11 cellular contexts compared by ENCODE assay signal in the genomic region with DNA sequence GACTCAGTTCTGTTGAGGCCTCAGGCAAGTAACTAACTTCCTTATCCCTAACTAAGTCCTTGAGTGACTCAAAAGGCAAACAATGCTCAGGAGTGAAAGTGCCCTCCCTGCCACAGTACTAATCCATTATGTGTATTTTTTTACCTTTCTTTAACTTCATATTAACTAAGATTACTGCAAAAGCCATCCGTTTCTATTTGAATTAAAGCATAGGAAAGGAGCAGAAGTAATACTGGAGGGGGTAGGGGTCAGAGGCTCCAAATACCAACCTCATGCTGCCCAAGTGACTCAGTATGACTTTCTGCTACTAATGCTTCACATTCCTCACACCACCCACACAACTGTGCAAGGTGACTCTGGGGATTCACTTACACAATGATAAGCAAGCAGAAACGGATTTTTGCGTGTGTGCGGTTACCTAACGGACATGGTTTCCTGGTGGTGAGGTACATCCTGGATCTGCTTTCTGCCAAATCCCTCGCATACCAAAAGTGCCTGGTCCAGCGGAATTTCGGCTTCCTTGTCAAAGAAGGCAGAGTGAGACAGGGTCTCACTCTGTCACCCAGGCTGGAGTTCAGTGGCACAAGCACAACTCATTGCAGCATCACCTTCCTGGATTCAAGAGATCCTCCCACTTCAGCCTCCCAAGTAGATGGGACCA. TPM values are rescaled to one million over a fixed set of nuclear protein-coding genes. Genes with fewer than 3 reads are reported as not detected.
DNase-seq lines count a peak whose midpoint lies in the region; ATAC-seq and TF ChIP-seq lines count a peak whose summit lies in the region.
"Had no signal": no experiment of that assay in that cellular context is flagged by ENCODE, and none has a peak within 500 bp of the region (broad histone marks: within the 10 kb centered on the region; RNA-seq: fewer than 3 reads in every experiment).

No MANE protein-coding gene starts in this region.

- H3K4me3 ChIP-seq in gastroesophageal sphincter (no peak overlapping the region), dorsolateral prefrontal cortex (no peak overlapping the region)

- DNase-seq in activated naive CD4-positive, alpha-beta T cell treated with anti-CD3 and anti-CD28 coated beads for 36 hours, result peak; percentile 46
- no peak for DNase-seq in activated naive CD4-positive, alpha-beta T cell treated with anti-CD3 and anti-CD28 coated beads, Interleukin-2, amount 50 U/mL, for 16 hours
- peak; percentile 77 for DNase-seq in SW480 (ENCODE audit: low spot score)
- peak; percentile 80 for DNase-seq in stromal cell of bone marrow (ENCODE audit: low read depth)
- DNase-seq in dorsolateral prefrontal cortex, result no peak
- no peak for DNase-seq in NCI-H1048 (lab: John Stamatoyannopoulos, UW)
- DNase-seq: CD4-positive, alpha-beta memory T cell; hippocampal formation had no signal

- TF ChIP-seq CTCF in gastroesophageal sphincter (IDR thresholded peaks at IDR 0.05) (no peak), dorsolateral prefrontal cortex (IDR thresholded peaks at IDR 0.05 in 54 of 56, conservative IDR thresholded peaks at IDR 0.05 in 2 of 56; ENCODE audit: low read depth in 1 of 56, partially characterized antibody in 56 of 56) (no peak)

- no peak for ATAC-seq in gastroesophageal sphincter
- ATAC-seq in HG02623 (IDR thresholded peaks at IDR 0.05; ENCODE audit: unreplicated experiment), result no peak

- H3K27ac Mint-ChIP-seq in activated naive CD4-positive, alpha-beta T cell treated with anti-CD3 and anti-CD28 coated beads for 36 hours, result no peak overlapping the region
- H3K27ac Mint-ChIP-seq: activated T-helper 2 cell treated with anti-CD3 and anti-CD28 coated beads, Interferon-gamma antibody, Interleukin-2, Interleukin-4, amounts not matched to agents 10 μg/mL and 5 μg/mL and 100 μg/mL, durations not matched to agents 14 hours and 24 hours and 36 hours; CD4-positive, alpha-beta memory T cell had no signal

- H3K4me3 Mint-ChIP-seq in activated naive CD4-positive, alpha-beta T cell treated with anti-CD3 and anti-CD28 coated beads for 36 hours, result no peak overlapping the region
- H3K4me3 Mint-ChIP-seq: CD4-positive, alpha-beta memory T cell had no signal

- peaks cover 3% of the 10 kb centered on the region for H3K4me1 Mint-ChIP-seq in activated naive CD4-positive, alpha-beta T cell treated with anti-CD3 and anti-CD28 coated beads for 36 hours (ENCODE audit: low read depth)
- H3K4me1 Mint-ChIP-seq: CD4-positive, alpha-beta memory T cell had no signal

- no peaks in the 10 kb centered on the region for H3K27me3 Mint-ChIP-seq in activated naive CD4-positive, alpha-beta T cell treated with anti-CD3 and anti-CD28 coated beads for 36 hours (ENCODE audit: low read depth)
- H3K27me3 Mint-ChIP-seq: CD4-positive, alpha-beta memory T cell had no signal

- peaks cover 0 to 27% of the 10 kb centered on the region in 2 donors for H3K36me3 ChIP-seq in gastroesophageal sphincter

- no peaks in the 10 kb centered on the region for H3K9me3 ChIP-seq in gastroesophageal sphincter

- H3K27ac ChIP-seq in gastroesophageal sphincter (peak overlapping the region in 3 of 4 donors; percentile 8 to 68 (median 13)), dorsolateral prefrontal cortex (no peak overlapping the region)

- no peaks in the 10 kb centered on the region for H3K27me3 ChIP-seq in gastroesophageal sphincter
- no peaks in the 10 kb centered on the region for H3K27me3 ChIP-seq in dorsolateral prefrontal cortex

- 56 to 69% methylated on average over 6 to 8 of the region's 8 CpGs for WGBS in gastroesophageal sphincter (ENCODE audit: low coverage in 1 of 2), 2 donors

- no peaks in the 10 kb centered on the region for H3K9me3 Mint-ChIP-seq in activated naive CD4-positive, alpha-beta T cell treated with anti-CD3 and anti-CD28 coated beads for 36 hours
- H3K9me3 Mint-ChIP-seq: activated T-helper 2 cell treated with anti-CD3 and anti-CD28 coated beads, Interferon-gamma antibody, Interleukin-2, Interleukin-4, amounts not matched to agents 10 μg/mL and 5 μg/mL and 100 μg/mL, durations not matched to agents 14 hours and 24 hours and 36 hours; CD4-positive, alpha-beta memory T cell had no signal

- no peaks in the 10 kb centered on the region for H3K36me3 Mint-ChIP-seq in activated naive CD4-positive, alpha-beta T cell treated with anti-CD3 and anti-CD28 coated beads for 36 hours (ENCODE audit: low read depth)
- H3K36me3 Mint-ChIP-seq: CD4-positive, alpha-beta memory T cell had no signal

- intact Hi-C loops in activated naive CD4-positive, alpha-beta T cell treated with anti-CD3 and anti-CD28 coated beads for 36 hours (cut with micrococcal nuclease), result no loop called here
- intact Hi-C loops in dorsolateral prefrontal cortex (cut with DNase I), result no loop called here

- CTCF ChIA-PET in activated naive CD4-positive, alpha-beta T cell treated with anti-CD3 and anti-CD28 coated beads for 36 hours (lab: Charles Lee), result no interaction called here

- no peak for TF ChIP-seq EP300 in gastroesophageal sphincter (IDR thresholded peaks at IDR 0.05)

- no peak for TF ChIP-seq POLR2A in gastroesophageal sphincter (IDR thresholded peaks at IDR 0.05)

- H3K4me1 ChIP-seq in gastroesophageal sphincter, result peaks cover 0 to 33% (median 0%) of the 10 kb centered on the region in 3 donors

RNA-seq across cellular contexts. Expression of gene MOK, which starts 25.1 kb away (rescaled TPM):
- total RNA-seq in activated naive CD4-positive, alpha-beta T cell treated with anti-CD3 and anti-CD28 coated beads for 36 hours, result 1 to 10 TPM; 1.6 TPM
- total RNA-seq in gastroesophageal sphincter (10 to 100 TPM; 10.6 to 15.4 (median 10.7) TPM), dorsolateral prefrontal cortex (10 to 100 TPM; 28.4 to 88.6 (median 50.3) TPM)

RNA-seq across cellular contexts. Expression of gene ZNF839, which starts 39.7 kb away (rescaled TPM):
- 10 to 100 TPM; 10.2 to 10.6 TPM for total RNA-seq in activated naive CD4-positive, alpha-beta T cell treated with anti-CD3 and anti-CD28 coated beads for 36 hours
- total RNA-seq in gastroesophageal sphincter, result 10 to 100 TPM in 1 of 4 donors, 1 to 10 TPM in 3; 6.5 to 10.1 (median 8.4) TPM
- total RNA-seq in dorsolateral prefrontal cortex, result 10 to 100 TPM in 117 of 120 experiments, 1 to 10 TPM in 3; 8.5 to 20.6 (median 14.9) TPM

Comparison
In these comparisons a context has a peak if more than half of its experiments do, and no peak if none do; other contexts are left out.
1. DNase-seq: peak in activated naive CD4-positive, alpha-beta T cell treated with anti-CD3 and anti-CD28 coated beads for 36 hours (single experiment), SW480 (single experiment) and stromal cell of bone marrow (single experiment); none in activated naive CD4-positive, alpha-beta T cell treated with anti-CD3 and anti-CD28 coated beads, Interleukin-2, amount 50 U/mL, for 16 hours (single experiment), dorsolateral prefrontal cortex (0 of 10) and NCI-H1048 (single experiment).
2. H3K27ac ChIP-seq: peak in gastroesophageal sphincter (3 of 4); none in dorsolateral prefrontal cortex (0 of 59).
3. RNA of gene MOK, which starts 25.1 kb away (total RNA-seq): 28.4 to 88.6 TPM in dorsolateral prefrontal cortex and 10.6 to 15.4 TPM in gastroesophageal sphincter; 1.6 TPM in activated naive CD4-positive, alpha-beta T cell treated with anti-CD3 and anti-CD28 coated beads for 36 hours; every median in the first group is over 4 times any median in the second.